Comparison of ENCODE assay signal across 8 cellular contexts in genomic region chr1:167219194-167219593, GRCh38. TPM values are rescaled to one million over a fixed set of nuclear protein-coding genes. Genes with fewer than 3 reads are reported as not detected.
DNase-seq lines count a peak whose midpoint lies in the region; ATAC-seq, FAIRE-seq and TF ChIP-seq lines count a peak whose summit lies in the region.

No MANE protein-coding gene starts in this region.

- no peak overlapping the region for H3K27ac ChIP-seq in kidney (ENCODE audit: low read depth in 2 of 2, low read length in 2 of 2)
- H3K27ac ChIP-seq in transverse colon: peak overlapping the region; percentile 92 to 100 (median 96)
- H3K27ac ChIP-seq in caudate nucleus (ENCODE audit: low read depth, low read length): no peak overlapping the region

- H3K4me3 ChIP-seq in kidney (ENCODE audit: low read length in 2 of 2) (peak overlapping the region; percentile 85 to 89), transverse colon (peak overlapping the region in 3 of 4 donors; percentile 49 to 92 (median 89))

- H3K27me3 ChIP-seq in transverse colon: no peaks in the 10 kb centered on the region

- no peak for FAIRE-seq in kidney (lab: Jason Lieb, UNC)

- in situ Hi-C loops in transverse colon (cut with MboI; ENCODE audit: low pct_ligation_motif_present in 1 of 4, low pct_unique_long_range_greater_than_20kb in 1 of 4, low sequenced_read_pairs in 3 of 4): loop anchor here in 1 of 4 donors (10.0 kb wide), 1 partner anchor 154 kb away; no protein-coding TSS in a partner anchor

- intact Hi-C loops in activated CD8-positive, alpha-beta T cell treated with anti-CD3 and anti-CD28 coated beads for 36 hours (cut with micrococcal nuclease): no loop called here
- intact Hi-C loops in kidney (cut with DNase I) (no loop called here), transverse colon (cut with DNase I; ENCODE audit: low total_unique reads) (no loop called here)

- H3K9me3 Mint-ChIP-seq in activated naive CD4-positive, alpha-beta T cell treated with anti-CD3 and anti-CD28 coated beads, Interleukin-2, amount 10 ng/mL, durations not matched to agents 7 days and 5 days: peaks cover 3% of the 10 kb centered on the region
- H3K9me3 Mint-ChIP-seq in activated CD8-positive, alpha-beta T cell treated with anti-CD3 and anti-CD28 coated beads for 36 hours: no peaks in the 10 kb centered on the region

- H3K9ac ChIP-seq in kidney (ENCODE audit: low read length in 2 of 2): peak overlapping the region in 1 of 2 donors; percentile 75

- peaks cover 6% of the 10 kb centered on the region for H3K27me3 Mint-ChIP-seq in activated naive CD4-positive, alpha-beta T cell treated with anti-CD3 and anti-CD28 coated beads, Interleukin-2, amount 10 ng/mL, durations not matched to agents 7 days and 5 days
- H3K27me3 Mint-ChIP-seq in activated CD8-positive, alpha-beta T cell treated with anti-CD3 and anti-CD28 coated beads for 36 hours: no peaks in the 10 kb centered on the region

- CTCF ChIA-PET in activated naive CD4-positive, alpha-beta T cell treated with anti-CD3 and anti-CD28 coated beads, Interleukin-2, amount 10 ng/mL, durations not matched to agents 7 days and 5 days (lab: Charles Lee): interaction anchor here (0.8 to 2.9 kb wide), 7 partner anchors 8 to 314 kb away, joined by 3 to 20 read pairs (median 6); no protein-coding TSS in a partner anchor
- CTCF ChIA-PET in activated CD8-positive, alpha-beta T cell treated with anti-CD3 and anti-CD28 coated beads for 36 hours (lab: Charles Lee): interaction anchor here (0.7 to 4.1 kb wide), 21 partner anchors 8 to 335 kb away, joined by 3 to 19 read pairs (median 5); partner anchors contain the start of gene CREG1

- peaks cover 4% of the 10 kb centered on the region for H3K36me3 Mint-ChIP-seq in activated naive CD4-positive, alpha-beta T cell treated with anti-CD3 and anti-CD28 coated beads, Interleukin-2, amount 10 ng/mL, durations not matched to agents 7 days and 5 days
- H3K36me3 Mint-ChIP-seq in activated CD8-positive, alpha-beta T cell treated with anti-CD3 and anti-CD28 coated beads for 36 hours (ENCODE audit: low read depth): no peaks in the 10 kb centered on the region

- peaks cover 35% of the 10 kb centered on the region for H3K4me1 Mint-ChIP-seq in activated naive CD4-positive, alpha-beta T cell treated with anti-CD3 and anti-CD28 coated beads, Interleukin-2, amount 10 ng/mL, durations not matched to agents 7 days and 5 days
- H3K4me1 Mint-ChIP-seq in activated CD8-positive, alpha-beta T cell treated with anti-CD3 and anti-CD28 coated beads for 36 hours (ENCODE audit: low read depth): peaks cover 33% of the 10 kb centered on the region

- POLR2A ChIA-PET in activated CD8-positive, alpha-beta T cell treated with anti-CD3 and anti-CD28 coated beads for 36 hours (lab: Charles Lee): interaction anchor here (0.7 to 2.5 kb wide), 11 partner anchors 9 to 335 kb away, joined by 3 to 15 read pairs (median 3); partner anchors contain the start of gene CREG1

- DNase-seq in activated naive CD4-positive, alpha-beta T cell treated with anti-CD3 and anti-CD28 coated beads, Interleukin-2, amount 10 ng/mL, durations not matched to agents 7 days and 5 days: no peak
- no peak for DNase-seq in activated naive CD4-positive, alpha-beta T cell treated with anti-CD3 and anti-CD28 coated beads, Interleukin-2, amount 50 U/mL, for 16 hours
- DNase-seq in activated CD8-positive, alpha-beta T cell treated with anti-CD3 and anti-CD28 coated beads for 36 hours: no peak
- DNase-seq in kidney: no peak
- no peak for DNase-seq in transverse colon
- no peak for DNase-seq in NCI-H510A treated with DMSO at 0.1 percent for 48 hours (lab: John Stamatoyannopoulos, UW)
- no peak for DNase-seq in NOMO-1 (lab: John Stamatoyannopoulos, UW; ENCODE audit: unreplicated experiment in 2 of 2)
- DNase-seq in caudate nucleus (lab: John Stamatoyannopoulos, UW): no peak

- ATAC-seq in activated CD8-positive, alpha-beta T cell treated with anti-CD3 and anti-CD28 coated beads for 36 hours: no peak

- 29 to 39% methylated on average over 5 of the region's 5 CpGs for WGBS in transverse colon (ENCODE audit: low coverage in 1 of 2), 2 donors

- H3K4me1 ChIP-seq in kidney (ENCODE audit: control insufficient read depth in 1 of 2, insufficient read depth in 1 of 2, low read depth in 1 of 2, low read length in 2 of 2) (peaks cover 0 to 19% of the 10 kb centered on the region in 2 donors), transverse colon (peaks cover 10 to 30% (median 21%) of the 10 kb centered on the region in 4 donors)

- TF ChIP-seq CTCF in activated CD8-positive, alpha-beta T cell treated with anti-CD3 and anti-CD28 coated beads for 36 hours (IDR thresholded peaks at IDR 0.05): no peak
- TF ChIP-seq CTCF in kidney (IDR thresholded peaks at IDR 0.05; ENCODE audit: borderline replicate concordance, extremely low read depth, insufficient read depth) (no peak), transverse colon (IDR thresholded peaks at IDR 0.05) (no peak)

- H3K9me3 ChIP-seq in kidney (ENCODE audit: control insufficient read depth in 1 of 2, low read length in 2 of 2) (no peaks in the 10 kb centered on the region), transverse colon (no peaks in the 10 kb centered on the region)

- peak overlapping the region; percentile 100 for H3K27ac Mint-ChIP-seq in activated naive CD4-positive, alpha-beta T cell treated with anti-CD3 and anti-CD28 coated beads, Interleukin-2, amount 10 ng/mL, durations not matched to agents 7 days and 5 days
- peak overlapping the region; percentile 99 for H3K27ac Mint-ChIP-seq in activated CD8-positive, alpha-beta T cell treated with anti-CD3 and anti-CD28 coated beads for 36 hours

- no peak for TF ChIP-seq POLR2A in transverse colon (IDR thresholded peaks at IDR 0.05)

- peak overlapping the region; percentile 92 for H3K4me3 Mint-ChIP-seq in activated naive CD4-positive, alpha-beta T cell treated with anti-CD3 and anti-CD28 coated beads, Interleukin-2, amount 10 ng/mL, durations not matched to agents 7 days and 5 days
- H3K4me3 Mint-ChIP-seq in activated CD8-positive, alpha-beta T cell treated with anti-CD3 and anti-CD28 coated beads for 36 hours: peak overlapping the region; percentile 92

- TF ChIP-seq EP300 in transverse colon (IDR thresholded peaks at IDR 0.05; ENCODE audit: low read depth): no peak

- H3K36me3 ChIP-seq in kidney (ENCODE audit: control insufficient read depth in 1 of 2, insufficient read depth in 2 of 2, low read length in 2 of 2) (no peaks in the 10 kb centered on the region), transverse colon (no peaks in the 10 kb centered on the region)

RNA-seq across cellular contexts. Expression of gene POU2F1, which starts 1.5 kb away (rescaled TPM):
- 10 to 100 TPM; 23.6 to 24.2 TPM for total RNA-seq in activated CD8-positive, alpha-beta T cell treated with anti-CD3 and anti-CD28 coated beads for 36 hours
- total RNA-seq in kidney (25.2 TPM), transverse colon (10 to 100 TPM in 3 of 4 donors, 1 to 10 TPM in 1; 6.6 to 31.8 (median 19.0) TPM)
- 1.9 TPM for polyA plus RNA-seq in kidney (ENCODE audit: insufficient read depth, low read depth, low replicate concordance)

Comparison
In these comparisons a context has a peak if more than half of its experiments do, and no peak if none do; other contexts are left out.
1. H3K27ac ChIP-seq: peak in transverse colon (4 of 4); none in kidney (0 of 2) and caudate nucleus (single experiment).